20 cellular contexts compared by ENCODE assay signal in genomic region chr4:147328189-147328588, GRCh38.
DNase-seq lines count a peak whose midpoint lies in the region; ATAC-seq and TF ChIP-seq lines count a peak whose summit lies in the region.
"Had no signal": no experiment of that assay in that cellular context is flagged by ENCODE, and none has a peak within 500 bp of the region (broad histone marks: within the 10 kb centered on the region; RNA-seq: fewer than 3 reads in every experiment).

No MANE protein-coding gene starts in this region.

- no peak overlapping the region for H3K4ac ChIP-seq in neuronal stem cell (ENCODE audit: low read length)

- H3K36me3 Mint-ChIP-seq in mesothelial cell of epicardium = peaks cover 9% of the 10 kb centered on the region
- H3K36me3 Mint-ChIP-seq: CD14-positive monocyte; CD4-positive, alpha-beta memory T cell; IgD-negative memory B cell had no signal

- no peak overlapping the region for H2BK5ac ChIP-seq in neuronal stem cell (ENCODE audit: low read length)

- H3K14ac ChIP-seq in neuronal stem cell (ENCODE audit: low read length) = no peak overlapping the region

- no peaks in the 10 kb centered on the region for H3K9me3 Mint-ChIP-seq in mesothelial cell of epicardium
- H3K9me3 Mint-ChIP-seq in stimulated activated naive CD8-positive, alpha-beta T cell treated with anti-CD3 and anti-CD28 coated beads, Interleukin-15, amount 100 ng/mL, for 72 hours = no peaks in the 10 kb centered on the region
- H3K9me3 Mint-ChIP-seq: CD4-positive, alpha-beta memory T cell; GM23338; IgD-negative memory B cell had no signal

- TF ChIP-seq POLR2A in heart left ventricle (IDR thresholded peaks at IDR 0.05) = no peak

- H3K9ac ChIP-seq in neuronal stem cell (ENCODE audit: low read depth, low read length, poor library complexity) = no peak overlapping the region
- H3K9ac ChIP-seq: BLaER1 had no signal

- H3K4me3 ChIP-seq in heart left ventricle (no peak overlapping the region), right cardiac atrium (ENCODE audit: low read length) (no peak overlapping the region), neuronal stem cell (ENCODE audit: low read length in 2 of 2) (no peak overlapping the region)
- H3K4me3 ChIP-seq: A549, BLaER1, GM23338 had no signal

- TF ChIP-seq CTCF in heart left ventricle (IDR thresholded peaks at IDR 0.05) = no peak
- no peak for TF ChIP-seq CTCF in mesothelial cell of epicardium (IDR thresholded peaks at IDR 0.05; ENCODE audit: unreplicated experiment)

- H3K4me2 ChIP-seq in neuronal stem cell (ENCODE audit: insufficient read depth, low read length, poor library complexity, severe bottlenecking) = no peak overlapping the region
- H3K4me2 ChIP-seq: A549, BLaER1, GM23338 had no signal

- H3K27ac ChIP-seq in heart left ventricle = peak overlapping the region in 7 of 12 donors; percentile 17 to 77 (median 56)
- H3K27ac ChIP-seq in right cardiac atrium (ENCODE audit: low read length) = peak overlapping the region; percentile 78
- H3K27ac ChIP-seq in neuronal stem cell (replicated peaks; ENCODE audit: low read length) = no peak overlapping the region
- H3K27ac ChIP-seq: 22Rv1, A549, BLaER1, HL-60 had no signal

- H3K27me3 ChIP-seq in heart left ventricle (no peaks in the 10 kb centered on the region), right cardiac atrium (ENCODE audit: control insufficient read depth, insufficient read depth) (no peaks in the 10 kb centered on the region), neuronal stem cell (ENCODE audit: control insufficient read depth in 3 of 3, insufficient read depth in 3 of 3, low read depth in 1 of 3, low read length in 3 of 3) (no peaks in the 10 kb centered on the region)
- H3K27me3 ChIP-seq: BLaER1 had no signal

- peaks cover 53% of the 10 kb centered on the region for H3K4me1 Mint-ChIP-seq in mesothelial cell of epicardium
- no peaks in the 10 kb centered on the region for H3K4me1 Mint-ChIP-seq in stimulated activated naive CD8-positive, alpha-beta T cell treated with anti-CD3 and anti-CD28 coated beads, Interleukin-15, amount 100 ng/mL, for 72 hours
- H3K4me1 Mint-ChIP-seq: CD14-positive monocyte; CD4-positive, alpha-beta memory T cell; GM23338; IgD-negative memory B cell had no signal

- H3K9me3 ChIP-seq in heart left ventricle (no peaks in the 10 kb centered on the region), right cardiac atrium (ENCODE audit: control insufficient read depth, low read length) (no peaks in the 10 kb centered on the region), neuronal stem cell (replicated peaks in 1 of 2; ENCODE audit: control insufficient read depth in 2 of 2, insufficient read depth in 1 of 2, low read depth in 1 of 2, low read length in 2 of 2) (no peaks in the 10 kb centered on the region)
- H3K9me3 ChIP-seq: A549, BLaER1 had no signal

- H3K4me3 Mint-ChIP-seq in mesothelial cell of epicardium = no peak overlapping the region
- H3K4me3 Mint-ChIP-seq in stimulated activated naive CD8-positive, alpha-beta T cell treated with anti-CD3 and anti-CD28 coated beads, Interleukin-15, amount 100 ng/mL, for 72 hours = no peak overlapping the region
- H3K4me3 Mint-ChIP-seq: CD14-positive monocyte; CD4-positive, alpha-beta memory T cell; GM23338; IgD-negative memory B cell had no signal

- 72 to 81% (median 79%) methylated on average over 2 of the region's 2 CpGs for WGBS in heart left ventricle, 4 donors
- 75% methylated on average over 2 of the region's 2 CpGs for WGBS in right cardiac atrium
- WGBS in neuronal stem cell (ENCODE audit: extremely low coverage in 2 of 2, insufficient read length in 2 of 2, insufficient replicate concordance in 1 of 2), 2 donors = no CpG with 5 or more reads among the region's 2 CpGs

- H2AK5ac ChIP-seq in neuronal stem cell (ENCODE audit: low read depth, low read length) = no peak overlapping the region

- H2BK15ac ChIP-seq in neuronal stem cell (ENCODE audit: low read length) = no peak overlapping the region

- intact Hi-C loops in heart left ventricle (cut with DNase I) (loop anchor here in 2 of 10 donors (5.0 kb wide), 2 partner anchors 154 to 156 kb away; partner anchors contain the start of gene EDNRA (in 1 of the 2)), Right ventricle myocardium inferior (cut with DNase I) (loop anchor here (10.0 kb wide), 1 partner anchor 153 kb away; no protein-coding TSS in a partner anchor), right cardiac atrium (cut with DNase I) (no loop called here), Right ventricle myocardium superior (cut with DNase I) (no loop called here)

- H2BK12ac ChIP-seq in neuronal stem cell (ENCODE audit: low read length) = no peak overlapping the region

- peak overlapping the region; percentile 34 for H3K27ac Mint-ChIP-seq in mesothelial cell of epicardium
- no peak overlapping the region for H3K27ac Mint-ChIP-seq in stimulated activated naive CD8-positive, alpha-beta T cell treated with anti-CD3 and anti-CD28 coated beads, Interleukin-15, amount 100 ng/mL, for 72 hours
- H3K27ac Mint-ChIP-seq: CD14-positive monocyte; CD4-positive, alpha-beta memory T cell; GM23338; IgD-negative memory B cell had no signal

- H3K23ac ChIP-seq in neuronal stem cell (ENCODE audit: low read depth, low read length, poor library complexity) = no peak overlapping the region

- H4K91ac ChIP-seq in neuronal stem cell (ENCODE audit: low read depth, low read length, poor library complexity) = no peak overlapping the region

- ATAC-seq in heart left ventricle = no peak
- no peak for ATAC-seq in Right ventricle myocardium inferior
- no peak for ATAC-seq in right cardiac atrium
- no peak for ATAC-seq in Right ventricle myocardium superior (ENCODE audit: poor library complexity)
- no peak for ATAC-seq in stimulated activated naive CD8-positive, alpha-beta T cell treated with anti-CD3 and anti-CD28 coated beads, Interleukin-15, amount 100 ng/mL, for 72 hours
- ATAC-seq: A549, GM23338 had no signal

- no peaks in the 10 kb centered on the region for H3K27me3 Mint-ChIP-seq in mesothelial cell of epicardium (ENCODE audit: low read depth)
- H3K27me3 Mint-ChIP-seq in stimulated activated naive CD8-positive, alpha-beta T cell treated with anti-CD3 and anti-CD28 coated beads, Interleukin-15, amount 100 ng/mL, for 72 hours = no peaks in the 10 kb centered on the region
- H3K27me3 Mint-ChIP-seq: CD4-positive, alpha-beta memory T cell; IgD-negative memory B cell had no signal

- no peak overlapping the region for H3K18ac ChIP-seq in neuronal stem cell (ENCODE audit: low read length)

- H4K8ac ChIP-seq in neuronal stem cell (ENCODE audit: low read depth, low read length) = no peak overlapping the region

- H3K4me1 ChIP-seq in heart left ventricle (peaks cover 0 to 37% (median 11%) of the 10 kb centered on the region in 12 donors), right cardiac atrium (ENCODE audit: control insufficient read depth, insufficient read depth, low read length) (no peaks in the 10 kb centered on the region), neuronal stem cell (ENCODE audit: control insufficient read depth in 2 of 2, insufficient read depth in 1 of 2, low read depth in 1 of 2, low read length in 2 of 2) (peaks cover 0 to 4% of the 10 kb centered on the region in 2 donors)
- H3K4me1 ChIP-seq: A549, BLaER1 had no signal

- H2BK120ac ChIP-seq in neuronal stem cell (ENCODE audit: low read depth, low read length) = no peak overlapping the region

- H3K36me3 ChIP-seq in heart left ventricle (no peaks in the 10 kb centered on the region), neuronal stem cell (replicated peaks in 1 of 2; ENCODE audit: control insufficient read depth in 2 of 2, insufficient read depth in 2 of 2, low read length in 2 of 2) (no peaks in the 10 kb centered on the region)
- H3K36me3 ChIP-seq: BLaER1 had no signal

- DNase-seq in heart left ventricle (no peak), Right ventricle myocardium inferior (ENCODE audit: missing footprints) (no peak), right cardiac atrium (no peak), Right ventricle myocardium superior (no peak), mesothelial cell of epicardium (ENCODE audit: low spot score in 2 of 2, unreplicated experiment in 2 of 2) (no peak), neuronal stem cell (ENCODE audit: low spot score) (no peak)
- no peak for DNase-seq in stimulated activated naive CD8-positive, alpha-beta T cell treated with anti-CD3 and anti-CD28 coated beads, Interleukin-15, amount 100 ng/mL, for 72 hours
- DNase-seq: AML-193; CD4-positive, alpha-beta memory T cell; DMS153; DMS79; GDM1; HCEC 1CT had no signal

- H2AFZ ChIP-seq in neuronal stem cell (ENCODE audit: low read length) = no peak overlapping the region
- H2AFZ ChIP-seq: GM23338 had no signal

- H3K79me1 ChIP-seq in neuronal stem cell (ENCODE audit: low read depth, low read length) = no peaks in the 10 kb centered on the region
